ENCODE assay signal across 22 cellular contexts in genomic region chr13:40460116-40460515, GRCh38.
"Had no signal": no experiment of that assay in that cellular context is flagged by ENCODE, and none has a peak within 500 bp of the region (broad histone marks: within the 10 kb centered on the region; RNA-seq: fewer than 3 reads in every experiment).

No MANE protein-coding gene starts in this region.

- H3K9me3 ChIP-seq: adrenal gland, ascending aorta, left ventricle myocardium inferior, neutrophil, pancreas, psoas muscle, right atrium auricular region, upper lobe of right lung had no signal

- H3K27ac ChIP-seq: adrenal gland, ascending aorta, coronary artery, foreskin keratinocyte, hepatocyte, left ventricle myocardium inferior, neutrophil, pancreas, psoas muscle, right atrium auricular region, upper lobe of right lung, VCaP had no signal

- ATAC-seq: activated CD4-positive, CD25-positive, alpha-beta regulatory T cell treated with anti-CD3 and anti-CD28 coated beads, Interleukin-2, amount 50 U/mL, for 24 hours; activated CD8-positive, alpha-beta memory T cell treated with anti-CD3 and anti-CD28 coated beads, Interleukin-2, amount 10 ng/mL, durations not matched to agents 7 days and 5 days; foreskin keratinocyte; pancreas; psoas muscle; stimulated activated naive CD8-positive, alpha-beta T cell treated with anti-CD3 and anti-CD28 coated beads, Interleukin-15, Interleukin-2, amounts not matched to agents 100 U/mL and 50 U/mL, for 24 hours; T-cell; upper lobe of right lung had no signal

- DNase-seq: activated CD4-positive, alpha-beta memory T cell treated with anti-CD3 and anti-CD28 coated beads, Interleukin-2, amount 10 ng/mL, durations not matched to agents 7 days and 5 days; activated CD4-positive, alpha-beta T cell treated with anti-CD3 and anti-CD28 coated beads, Interleukin-2, amount 10 ng/mL, durations not matched to agents 24 days and 14 days; activated CD8-positive, alpha-beta memory T cell treated with anti-CD3 and anti-CD28 coated beads, Interleukin-2, amount 10 ng/mL, durations not matched to agents 7 days and 5 days; activated gamma-delta T cell treated with Interleukin-2 at 50 U/mL for 16 hours; adrenal gland; cerebellar nuclear complex; endodermal cell; foreskin keratinocyte; left ventricle myocardium inferior; pancreas; psoas muscle; stimulated activated CD4-positive, alpha-beta T cell treated with anti-CD3 and anti-CD28 coated beads, Interleukin-4, amount 100 ng/mL, for 24 hours; stimulated activated naive CD8-positive, alpha-beta T cell treated with anti-CD3 and anti-CD28 coated beads, Interleukin-15, Interleukin-2, amounts not matched to agents 100 U/mL and 50 U/mL, for 24 hours; T-cell; upper lobe of right lung had no signal

- H3K4me3 ChIP-seq: adrenal gland, ascending aorta, coronary artery, hepatocyte, left ventricle myocardium inferior, pancreas, psoas muscle, right atrium auricular region, upper lobe of right lung had no signal

- H3K36me3 ChIP-seq: adrenal gland, ascending aorta, left ventricle myocardium inferior, neutrophil, pancreas, right atrium auricular region, upper lobe of right lung had no signal

- H3K4me1 ChIP-seq: adrenal gland, ascending aorta, foreskin keratinocyte, left ventricle myocardium inferior, pancreas, psoas muscle, right atrium auricular region, upper lobe of right lung had no signal

- H3K27me3 ChIP-seq: adrenal gland, ascending aorta, foreskin keratinocyte, hepatocyte, neutrophil, pancreas, right atrium auricular region, upper lobe of right lung had no signal
